27 cellular contexts compared by ENCODE assay signal in the genomic region with DNA sequence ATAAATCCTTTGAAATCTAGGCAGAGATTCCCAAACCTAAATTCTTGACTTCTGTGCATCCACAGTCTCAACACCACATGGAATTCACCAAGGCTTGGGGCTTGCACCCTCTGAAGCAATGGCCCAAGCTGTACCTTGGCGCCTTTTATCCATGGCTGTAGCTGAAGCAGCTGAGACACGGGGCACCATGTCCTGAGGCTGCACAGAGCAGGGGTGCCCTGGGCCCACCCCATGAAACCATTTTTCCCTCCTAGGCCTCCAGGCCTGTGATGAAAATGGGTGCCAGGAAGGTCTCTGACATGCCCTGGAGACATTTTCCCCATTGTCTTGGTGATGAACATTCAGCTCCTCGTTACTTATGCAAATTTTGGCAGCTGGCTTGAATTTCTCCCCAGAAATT.
"Had no signal": no experiment of that assay in that cellular context is flagged by ENCODE, and none has a peak within 500 bp of the region (broad histone marks: within the 10 kb centered on the region; RNA-seq: fewer than 3 reads in every experiment).

No MANE protein-coding gene starts in this region.

- H3K9me3 ChIP-seq: ovary, psoas muscle, right lobe of liver, thoracic aorta, thyroid gland, vagina had no signal

- H3K4me3 ChIP-seq: neural progenitor cell, ovary, psoas muscle, right lobe of liver, sigmoid colon, stomach, thoracic aorta, thyroid gland, tibial nerve, upper lobe of left lung, vagina had no signal

- H3K4me1 Mint-ChIP-seq: nephron; neural progenitor cell; stimulated activated effector memory CD8-positive, alpha-beta T cell treated with anti-CD3 and anti-CD28 coated beads, Interleukin-12 subunit alpha, Interleukin-12 subunit beta, amount 100 ng/mL, for 72 hours; stimulated activated naive B cell treated with anti-CD40 and anti-IgM and Interleukin-4, amounts not matched to agents 10 μg/mL and 1 μg/mL and 100 μg/mL, for 72 hours had no signal

- ATAC-seq: psoas muscle; right cardiac atrium; right lobe of liver; stimulated activated effector memory CD8-positive, alpha-beta T cell treated with anti-CD3 and anti-CD28 coated beads, Interleukin-12 subunit alpha, Interleukin-12 subunit beta, amount 100 ng/mL, for 72 hours; stimulated activated naive B cell treated with anti-CD40 and anti-IgM and Interleukin-4, amounts not matched to agents 10 μg/mL and 1 μg/mL and 100 μg/mL, for 72 hours had no signal

- H3K36me3 ChIP-seq: neural progenitor cell, ovary, right lobe of liver, sigmoid colon, stomach, thoracic aorta, thyroid gland, tibial nerve, upper lobe of left lung, vagina had no signal

- H3K36me3 Mint-ChIP-seq: stimulated activated effector memory CD8-positive, alpha-beta T cell treated with anti-CD3 and anti-CD28 coated beads, Interleukin-12 subunit alpha, Interleukin-12 subunit beta, amount 100 ng/mL, for 72 hours; stimulated activated naive B cell treated with anti-CD40 and anti-IgM and Interleukin-4, amounts not matched to agents 10 μg/mL and 1 μg/mL and 100 μg/mL, for 72 hours had no signal

- FAIRE-seq: small intestine, urothelium cell line had no signal

- H3K27ac ChIP-seq: neural progenitor cell, ovary, parathyroid adenoma, psoas muscle, right lobe of liver, sigmoid colon, stomach, thoracic aorta, thyroid gland, tibial nerve, upper lobe of left lung, vagina had no signal

- H3K9ac ChIP-seq: neural progenitor cell, parathyroid adenoma had no signal

- H3K27me3 Mint-ChIP-seq: progenitor cell of endocrine pancreas; stimulated activated naive B cell treated with anti-CD40 and anti-IgM and Interleukin-4, amounts not matched to agents 10 μg/mL and 1 μg/mL and 100 μg/mL, for 72 hours; stimulated activated naive CD8-positive, alpha-beta T cell treated with anti-CD3 and anti-CD28 coated beads, Interleukin-15, Interleukin-2, amounts not matched to agents 100 ng/mL and 50 ng/mL, for 24 hours had no signal

- H3K4me3 Mint-ChIP-seq: nephron; neural progenitor cell; stimulated activated effector memory CD8-positive, alpha-beta T cell treated with anti-CD3 and anti-CD28 coated beads, Interleukin-12 subunit alpha, Interleukin-12 subunit beta, amount 100 ng/mL, for 72 hours; stimulated activated naive B cell treated with anti-CD40 and anti-IgM and Interleukin-4, amounts not matched to agents 10 μg/mL and 1 μg/mL and 100 μg/mL, for 72 hours; stimulated activated naive CD8-positive, alpha-beta T cell treated with anti-CD3 and anti-CD28 coated beads, Interleukin-15, Interleukin-2, amounts not matched to agents 100 ng/mL and 50 ng/mL, for 24 hours had no signal

- H3K4me2 ChIP-seq: neural progenitor cell had no signal

- H3K4me1 ChIP-seq: neural progenitor cell, parathyroid adenoma, psoas muscle, right lobe of liver, sigmoid colon, stomach, thyroid gland, upper lobe of left lung, vagina had no signal

- H3K27me3 ChIP-seq: neural progenitor cell, ovary, right lobe of liver, sigmoid colon, stomach, thyroid gland, tibial nerve, upper lobe of left lung, vagina had no signal

- DNase-seq: occipital lobe; ovary; psoas muscle; right cardiac atrium; right lobe of liver; sigmoid colon; small intestine; stimulated activated CD4-positive, alpha-beta T cell treated with anti-CD3 and anti-CD28 coated beads, Interleukin-15, amount 100 ng/mL, for 24 hours; stimulated activated CD4-positive, alpha-beta T cell treated with anti-CD3 and anti-CD28 coated beads, Interleukin-2, amount 100 ng/mL, for 24 hours; stimulated activated CD4-positive, alpha-beta T cell treated with anti-CD3 and anti-CD28 coated beads, Interleukin-2, amount 100 ng/mL, for 48 hours; stimulated activated CD4-positive, alpha-beta T cell treated with anti-CD3 and anti-CD28 coated beads, Interleukin-4, amount 100 ng/mL, for 24 hours; stimulated activated naive B cell treated with anti-CD40 and anti-IgM and Interleukin-4, amounts not matched to agents 10 μg/mL and 1 μg/mL and 100 μg/mL, for 72 hours; stimulated activated naive CD4-positive, alpha-beta T cell treated with Interleukin-2 at 50 U/mL for 16 hours; stomach; thyroid gland; trophoblast cell; upper lobe of left lung had no signal

- H3K27ac Mint-ChIP-seq: nephron; neural progenitor cell; progenitor cell of endocrine pancreas; stimulated activated effector memory CD8-positive, alpha-beta T cell treated with anti-CD3 and anti-CD28 coated beads, Interleukin-12 subunit alpha, Interleukin-12 subunit beta, amount 100 ng/mL, for 72 hours; stimulated activated naive B cell treated with anti-CD40 and anti-IgM and Interleukin-4, amounts not matched to agents 10 μg/mL and 1 μg/mL and 100 μg/mL, for 72 hours; stimulated activated naive CD8-positive, alpha-beta T cell treated with anti-CD3 and anti-CD28 coated beads, Interleukin-15, Interleukin-2, amounts not matched to agents 100 ng/mL and 50 ng/mL, for 24 hours had no signal
